ENCODE assay signal across 14 cellular contexts in genomic region chr10:65861249-65861648, GRCh38.
DNase-seq lines count a peak whose midpoint lies in the region; ATAC-seq and TF ChIP-seq lines count a peak whose summit lies in the region.
"Had no signal": no experiment of that assay in that cellular context is flagged by ENCODE, and none has a peak within 500 bp of the region (broad histone marks: within the 10 kb centered on the region; RNA-seq: fewer than 3 reads in every experiment).

No MANE protein-coding gene starts in this region.

- TF ChIP-seq CTCF in choroid plexus epithelial cell (conservative IDR thresholded peaks at IDR 0.05; ENCODE audit: low read depth, low read length) (no peak), omental fat pad (IDR thresholded peaks at IDR 0.05) (no peak), lower leg skin (IDR thresholded peaks at IDR 0.05) (no peak)

- ATAC-seq in GM21717 (IDR thresholded peaks at IDR 0.05; ENCODE audit: unreplicated experiment) = peak; percentile 91
- peak; percentile 85 for ATAC-seq in HG03439 (IDR thresholded peaks at IDR 0.05; ENCODE audit: unreplicated experiment)
- no peak for ATAC-seq in GM21619 (IDR thresholded peaks at IDR 0.05; ENCODE audit: unreplicated experiment)
- ATAC-seq in omental fat pad (ENCODE audit: low FRiP score) = no peak
- ATAC-seq: pancreas had no signal

- TF ChIP-seq POLR2A in lower leg skin (IDR thresholded peaks at IDR 0.05) = no peak

- intact Hi-C loops in lower leg skin (cut with DNase I; ENCODE audit: low total_unique reads) = no loop called here

- H3K4me3 ChIP-seq in choroid plexus epithelial cell (ENCODE audit: low read depth, low read length) = no peak overlapping the region
- H3K4me3 ChIP-seq in lower leg skin (ENCODE audit: low read depth, poor library complexity, severe bottlenecking) = no peak overlapping the region
- H3K4me3 ChIP-seq: pancreas, SJCRH30, upper lobe of left lung had no signal

- in situ Hi-C loops in Caki2 (cut with HindIII; ENCODE audit: low pct_unique_long_range_greater_than_20kb, low sequenced_read_pairs) = no loop called here

- DNase-seq in Caki2 (ENCODE audit: low read depth) (peak; percentile 62), choroid plexus epithelial cell (ENCODE audit: low read depth) (peak; percentile 2), activated T-cell treated with anti-CD3 and anti-CD28 coated beads for 4 hours (no peak), omental fat pad (ENCODE audit: low spot score) (no peak), lower leg skin (ENCODE audit: low spot score in 2 of 2) (no peak)
- DNase-seq: activated naive CD8-positive, alpha-beta T cell treated with anti-CD3 and anti-CD28 coated beads for 36 hours; IMR-90; NCI-H2107; pancreas; SJCRH30; upper lobe of left lung had no signal

Comparison
In these comparisons a context has a peak if more than half of its experiments do, and no peak if none do; other contexts are left out.
1. DNase-seq: peak in Caki2 (single experiment) and choroid plexus epithelial cell (single experiment); none in activated T-cell treated with anti-CD3 and anti-CD28 coated beads for 4 hours (single experiment), omental fat pad (single experiment) and lower leg skin (0 of 2).
2. ATAC-seq: peak in GM21717 (single experiment) and HG03439 (single experiment); none in GM21619 (single experiment) and omental fat pad (single experiment).